Comparison of ENCODE assay signal across 8 cellular contexts in genomic region chr10:47361293-47361692, GRCh38. TPM values are rescaled to one million over a fixed set of nuclear protein-coding genes. Genes with fewer than 3 reads are reported as not detected.
DNase-seq lines count a peak whose midpoint lies in the region; ATAC-seq and TF ChIP-seq lines count a peak whose summit lies in the region.

No MANE protein-coding gene starts in this region.

- H3K36me3 ChIP-seq in GM23338 (ENCODE audit: insufficient read depth) = no peaks in the 10 kb centered on the region

- H3K4me3 ChIP-seq in GM23338 = no peak overlapping the region

- no peaks in the 10 kb centered on the region for H4K20me1 ChIP-seq in GM23338 (replicated peaks; ENCODE audit: insufficient read depth)

- H3K9me3 Mint-ChIP-seq in GM23338 = no peaks in the 10 kb centered on the region
- no peaks in the 10 kb centered on the region for H3K9me3 Mint-ChIP-seq in T-helper 2 cell treated with Interferon-gamma antibody and Interleukin-4, amounts not matched to agents 5 μg/mL and 100 μg/mL, for 36 hours
- H3K9me3 Mint-ChIP-seq in stimulated activated memory B cell treated with anti-CD40 and anti-IgM and Interleukin-4, amounts not matched to agents 10 μg/mL and 1 μg/mL and 100 μg/mL, for 72 hours = no peaks in the 10 kb centered on the region

- H3K79me2 ChIP-seq in GM23338 (replicated peaks; ENCODE audit: insufficient read depth) = no peaks in the 10 kb centered on the region

- ATAC-seq in GM23338 (peak; percentile 92), HG02840 (IDR thresholded peaks at IDR 0.05; ENCODE audit: low FRiP score, unreplicated experiment) (no peak)
- ATAC-seq in stimulated activated memory B cell treated with anti-CD40 and anti-IgM and Interleukin-4, amounts not matched to agents 10 μg/mL and 1 μg/mL and 100 μg/mL, for 72 hours = no peak

- DNase-seq in COLO829 (ENCODE audit: low spot score) (peak; percentile 16), GM23338 (ENCODE audit: low spot score) (peak; percentile 87), globus pallidus (ENCODE audit: low spot score) (peak; percentile 39), retina (peak; percentile 66), KG1 (lab: John Stamatoyannopoulos, UW) (no peak)
- DNase-seq in T-helper 2 cell treated with Interferon-gamma antibody and Interleukin-4, amounts not matched to agents 5 μg/mL and 100 μg/mL, for 36 hours (ENCODE audit: low spot score) = peak; percentile 21

- peaks cover 15% of the 10 kb centered on the region for H3K4me1 Mint-ChIP-seq in GM23338
- H3K4me1 Mint-ChIP-seq in T-helper 2 cell treated with Interferon-gamma antibody and Interleukin-4, amounts not matched to agents 5 μg/mL and 100 μg/mL, for 36 hours (ENCODE audit: low read depth) = peaks cover 2% of the 10 kb centered on the region
- no peaks in the 10 kb centered on the region for H3K4me1 Mint-ChIP-seq in stimulated activated memory B cell treated with anti-CD40 and anti-IgM and Interleukin-4, amounts not matched to agents 10 μg/mL and 1 μg/mL and 100 μg/mL, for 72 hours

- H3K27ac ChIP-seq in GM23338 (ENCODE audit: low read depth) = no peak overlapping the region

- H3K4me2 ChIP-seq in GM23338 = no peak overlapping the region

- H3F3A ChIP-seq in GM23338 (replicated peaks; ENCODE audit: low read depth) = no peaks in the 10 kb centered on the region

- no peak overlapping the region for H3K4me3 Mint-ChIP-seq in GM23338
- no peak overlapping the region for H3K4me3 Mint-ChIP-seq in T-helper 2 cell treated with Interferon-gamma antibody and Interleukin-4, amounts not matched to agents 5 μg/mL and 100 μg/mL, for 36 hours
- no peak overlapping the region for H3K4me3 Mint-ChIP-seq in stimulated activated memory B cell treated with anti-CD40 and anti-IgM and Interleukin-4, amounts not matched to agents 10 μg/mL and 1 μg/mL and 100 μg/mL, for 72 hours

- no peaks in the 10 kb centered on the region for H3K27me3 ChIP-seq in GM23338 (ENCODE audit: insufficient read depth)

- H3K9me2 ChIP-seq in GM23338 (ENCODE audit: insufficient read depth) = no peaks in the 10 kb centered on the region

- peak; percentile 87 to 94 for TF ChIP-seq CTCF in GM23338 (conservative IDR thresholded peaks at IDR 0.05; ENCODE audit: low read depth in 2 of 2)

- no peak overlapping the region for H3K27ac Mint-ChIP-seq in GM23338
- H3K27ac Mint-ChIP-seq in T-helper 2 cell treated with Interferon-gamma antibody and Interleukin-4, amounts not matched to agents 5 μg/mL and 100 μg/mL, for 36 hours = no peak overlapping the region
- H3K27ac Mint-ChIP-seq in stimulated activated memory B cell treated with anti-CD40 and anti-IgM and Interleukin-4, amounts not matched to agents 10 μg/mL and 1 μg/mL and 100 μg/mL, for 72 hours = no peak overlapping the region

- H3K27me3 Mint-ChIP-seq in GM23338 (ENCODE audit: insufficient read depth, low read depth, poor library complexity) = peaks cover 5% of the 10 kb centered on the region
- H3K27me3 Mint-ChIP-seq in T-helper 2 cell treated with Interferon-gamma antibody and Interleukin-4, amounts not matched to agents 5 μg/mL and 100 μg/mL, for 36 hours (ENCODE audit: low read depth) = no peaks in the 10 kb centered on the region
- peaks cover 6% of the 10 kb centered on the region for H3K27me3 Mint-ChIP-seq in stimulated activated memory B cell treated with anti-CD40 and anti-IgM and Interleukin-4, amounts not matched to agents 10 μg/mL and 1 μg/mL and 100 μg/mL, for 72 hours

- H3K36me3 Mint-ChIP-seq in GM23338 (ENCODE audit: low read depth) = no peaks in the 10 kb centered on the region
- H3K36me3 Mint-ChIP-seq in T-helper 2 cell treated with Interferon-gamma antibody and Interleukin-4, amounts not matched to agents 5 μg/mL and 100 μg/mL, for 36 hours (ENCODE audit: low read depth) = no peaks in the 10 kb centered on the region
- H3K36me3 Mint-ChIP-seq in stimulated activated memory B cell treated with anti-CD40 and anti-IgM and Interleukin-4, amounts not matched to agents 10 μg/mL and 1 μg/mL and 100 μg/mL, for 72 hours = no peaks in the 10 kb centered on the region

- no peak overlapping the region for H2AFZ ChIP-seq in GM23338

- no peaks in the 10 kb centered on the region for H3K4me1 ChIP-seq in GM23338 (ENCODE audit: insufficient read depth)

TF ChIP-seq in GM23338, 12 proteins besides CTCF, POLR2A, EP300 and RAD21:
- no peak for TF ChIP-seq ETS1 (IDR thresholded peaks at IDR 0.05)
- no peak for TF ChIP-seq STAT1 (IDR thresholded peaks at IDR 0.05; ENCODE audit: unreplicated experiment)
- TF ChIP-seq NANOG (IDR thresholded peaks at IDR 0.05; ENCODE audit: borderline replicate concordance) = no peak
- no peak for TF ChIP-seq ZNF114 (CRISPR knock-in tag; IDR thresholded peaks at IDR 0.05)
- no peak for TF ChIP-seq EZH2phosphoT487 (IDR thresholded peaks at IDR 0.05; ENCODE audit: unreplicated experiment)
- no peak for TF ChIP-seq ZNF331 (CRISPR knock-in tag; IDR thresholded peaks at IDR 0.05; ENCODE audit: low read depth)
- TF ChIP-seq CREB1 (CRISPR knock-in tag; IDR thresholded peaks at IDR 0.05; ENCODE audit: low read depth) = no peak
TF ChIP-seq in GM23338: peak in this region for 0.

RNA-seq across cellular contexts. Expression of gene RBP3, which starts 13.1 kb away (rescaled TPM):
- total RNA-seq in GM23338 (2014; rRNA removed; shearing (Covaris generic)) = not detected in 2 replicates
- polyA plus RNA-seq in GM23338 (2016; fragmentation: Nextera tagmentation; extraction: Ambion mirVana) = not detected in 2 replicates

RNA-seq across cellular contexts. Expression of gene ZNF488, which starts 22.8 kb away (rescaled TPM):
- total RNA-seq in GM23338 (2014; rRNA removed; shearing (Covaris generic)) = 5.2 and 7.8 TPM in 2 replicates
- 1.7 and 2.5 TPM in 2 replicates for polyA plus RNA-seq in GM23338 (2016; fragmentation: Nextera tagmentation; extraction: Ambion mirVana)

RNA-seq across cellular contexts. Expression of gene GDF2, which starts 39.0 kb away (rescaled TPM):
- not detected in 2 replicates for total RNA-seq in GM23338 (2014; rRNA removed; shearing (Covaris generic))
- not detected in 2 replicates for polyA plus RNA-seq in GM23338 (2016; fragmentation: Nextera tagmentation; extraction: Ambion mirVana)
